22 cellular contexts compared by ENCODE assay signal in genomic region chr15:47429376-47429775, GRCh38.
DNase-seq lines count a peak whose midpoint lies in the region; ATAC-seq, FAIRE-seq and TF ChIP-seq lines count a peak whose summit lies in the region.
"Had no signal": no experiment of that assay in that cellular context is flagged by ENCODE, and none has a peak within 500 bp of the region (broad histone marks: within the 10 kb centered on the region; RNA-seq: fewer than 3 reads in every experiment).

No MANE protein-coding gene starts in this region.

- no peaks in the 10 kb centered on the region for H3K36me3 Mint-ChIP-seq in astrocyte (ENCODE audit: low read depth, unreplicated experiment)
- H3K36me3 Mint-ChIP-seq: CD14-positive monocyte; CD4-positive, alpha-beta memory T cell had no signal

- H2AFZ ChIP-seq in astrocyte (ENCODE audit: low read depth, low read length) (no peak overlapping the region), smooth muscle cell (ENCODE audit: low read depth) (no peak overlapping the region)

- 50% methylated on average over 1 of the region's 1 CpG for WGBS in smooth muscle cell (ENCODE audit: low lambda C conversion rate)
- 91 to 96% methylated on average over 1 of the region's 1 CpG for WGBS in upper lobe of left lung, 2 donors

- no peaks in the 10 kb centered on the region for H3F3A ChIP-seq in smooth muscle cell (ENCODE audit: low read depth)

- no peak for ATAC-seq in upper lobe of left lung (ENCODE audit: low FRiP score in 2 of 2)
- ATAC-seq: A549 had no signal

- peaks cover 2% of the 10 kb centered on the region for H3K9me3 Mint-ChIP-seq in astrocyte (ENCODE audit: unreplicated experiment)
- H3K9me3 Mint-ChIP-seq: H9 had no signal

- H3K4me1 Mint-ChIP-seq in astrocyte (ENCODE audit: low read depth, unreplicated experiment): peaks cover 11% of the 10 kb centered on the region
- H3K4me1 Mint-ChIP-seq: CD14-positive monocyte; CD4-positive, alpha-beta memory T cell had no signal

- no peak overlapping the region for H3K4me3 ChIP-seq in AG10803 (ENCODE audit: low read length)
- no peak overlapping the region for H3K4me3 ChIP-seq in astrocyte (ENCODE audit: insufficient read depth, low read depth, low read length)
- H3K4me3 ChIP-seq in bronchial epithelial cell (ENCODE audit: low read depth, low read length): no peak overlapping the region
- no peak overlapping the region for H3K4me3 ChIP-seq in fibroblast of the aortic adventitia (ENCODE audit: low read depth, low read length)
- no peak overlapping the region for H3K4me3 ChIP-seq in smooth muscle cell
- no peak overlapping the region for H3K4me3 ChIP-seq in upper lobe of left lung
- H3K4me3 ChIP-seq: A549, BLaER1 had no signal

- no peak overlapping the region for H3K27ac Mint-ChIP-seq in astrocyte (ENCODE audit: unreplicated experiment)
- H3K27ac Mint-ChIP-seq: CD14-positive monocyte; CD4-positive, alpha-beta memory T cell; H9 had no signal

- H3K4me1 ChIP-seq in astrocyte (ENCODE audit: insufficient read depth, low read length) (peaks cover 6% of the 10 kb centered on the region), smooth muscle cell (ENCODE audit: low read depth) (peaks cover 3% of the 10 kb centered on the region), upper lobe of left lung (no peaks in the 10 kb centered on the region)
- H3K4me1 ChIP-seq: A549 had no signal

- H3K36me3 ChIP-seq in astrocyte (ENCODE audit: insufficient read depth, low read length) (no peaks in the 10 kb centered on the region), bronchial epithelial cell (ENCODE audit: control insufficient read depth, insufficient read depth, low read length) (no peaks in the 10 kb centered on the region), smooth muscle cell (ENCODE audit: low read depth) (no peaks in the 10 kb centered on the region), upper lobe of left lung (no peaks in the 10 kb centered on the region)
- H3K36me3 ChIP-seq: BLaER1 had no signal

- TF ChIP-seq CTCF in AG10803 (conservative IDR thresholded peaks at IDR 0.05; ENCODE audit: low read length) (no peak), astrocyte (IDR thresholded peaks at IDR 0.05; ENCODE audit: insufficient read depth, low read depth, low read length) (no peak), bronchial epithelial cell (IDR thresholded peaks at IDR 0.05; ENCODE audit: insufficient read depth, low read length, severe bottlenecking) (no peak), fibroblast of the aortic adventitia (IDR thresholded peaks at IDR 0.05; ENCODE audit: insufficient read depth, low read length) (no peak), smooth muscle cell (IDR thresholded peaks at IDR 0.05; ENCODE audit: borderline replicate concordance, insufficient read depth, poor library complexity, severe bottlenecking) (no peak), upper lobe of left lung (IDR thresholded peaks at IDR 0.05) (no peak)

- H4K20me1 ChIP-seq in astrocyte (ENCODE audit: insufficient read depth, low read length) (no peaks in the 10 kb centered on the region), smooth muscle cell (ENCODE audit: low read depth) (no peaks in the 10 kb centered on the region)
- H4K20me1 ChIP-seq: BLaER1 had no signal

- no peak for TF ChIP-seq EP300 in upper lobe of left lung (IDR thresholded peaks at IDR 0.05)

- no peak overlapping the region for H3K4me3 Mint-ChIP-seq in astrocyte (ENCODE audit: unreplicated experiment)
- H3K4me3 Mint-ChIP-seq: CD14-positive monocyte; CD4-positive, alpha-beta memory T cell; H9 had no signal

- H3K9me3 ChIP-seq in astrocyte (ENCODE audit: insufficient read depth, low read depth, low read length) (no peaks in the 10 kb centered on the region), smooth muscle cell (replicated peaks; ENCODE audit: low read depth) (no peaks in the 10 kb centered on the region), upper lobe of left lung (no peaks in the 10 kb centered on the region)
- H3K9me3 ChIP-seq: A549, BLaER1 had no signal

- no peak overlapping the region for H3K27ac ChIP-seq in astrocyte (ENCODE audit: low read depth, low read length)
- H3K27ac ChIP-seq in smooth muscle cell (ENCODE audit: low read depth): no peak overlapping the region
- no peak overlapping the region for H3K27ac ChIP-seq in upper lobe of left lung
- H3K27ac ChIP-seq: 22Rv1, A549, BLaER1 had no signal

- H3K27me3 ChIP-seq in astrocyte (ENCODE audit: insufficient read depth, low read length): no peaks in the 10 kb centered on the region
- no peaks in the 10 kb centered on the region for H3K27me3 ChIP-seq in bronchial epithelial cell (ENCODE audit: control insufficient read depth, insufficient read depth, low read length)
- no peaks in the 10 kb centered on the region for H3K27me3 ChIP-seq in smooth muscle cell (ENCODE audit: low read depth)
- H3K27me3 ChIP-seq in upper lobe of left lung: no peaks in the 10 kb centered on the region
- H3K27me3 ChIP-seq: BLaER1 had no signal

- H3K4me2 ChIP-seq in astrocyte (ENCODE audit: low read length) (no peak overlapping the region), smooth muscle cell (no peak overlapping the region)
- H3K4me2 ChIP-seq: A549 had no signal

- TF ChIP-seq POLR2A in upper lobe of left lung (IDR thresholded peaks at IDR 0.05): no peak

- no peaks in the 10 kb centered on the region for H3K79me2 ChIP-seq in astrocyte (ENCODE audit: insufficient read depth, low read length)
- no peaks in the 10 kb centered on the region for H3K79me2 ChIP-seq in smooth muscle cell (ENCODE audit: low read depth)

- DNase-seq in AG10803 (ENCODE audit: low read depth) (peak; percentile 24), astrocyte (ENCODE audit: low read depth) (peak; percentile 71), bronchial epithelial cell (ENCODE audit: low read depth) (no peak), fibroblast of the aortic adventitia (ENCODE audit: low read depth) (peak; percentile 85), SHP77 treated with DMSO at 0.1 percent for 48 hours (lab: John Stamatoyannopoulos, UW) (no peak), smooth muscle cell (lab: John Stamatoyannopoulos, UW; ENCODE audit: unreplicated experiment) (no peak), LoVo (ENCODE audit: low spot score) (no peak), upper lobe of left lung (no peak)
- DNase-seq: Calu3; CD4-positive, alpha-beta memory T cell; DMS 273 treated with DMSO at 0.1 percent for 48 hours; DMS53; DND-41; H9 had no signal

- peaks cover 2% of the 10 kb centered on the region for H3K27me3 Mint-ChIP-seq in astrocyte (ENCODE audit: low read depth, unreplicated experiment)
- H3K27me3 Mint-ChIP-seq: CD4-positive, alpha-beta memory T cell had no signal

- H3K9ac ChIP-seq in astrocyte (ENCODE audit: low read length): no peak overlapping the region
- no peak overlapping the region for H3K9ac ChIP-seq in smooth muscle cell (ENCODE audit: low read depth)
- H3K9ac ChIP-seq: BLaER1 had no signal

- FAIRE-seq in astrocyte (lab: Jason Lieb, UNC) (no peak), bronchial epithelial cell (lab: Jason Lieb, UNC) (peak; percentile 62)
- FAIRE-seq: A549, G401.6, GM12891, GM19239, H1 had no signal

Comparison
In these comparisons a context has a peak if more than half of its experiments do, and no peak if none do; other contexts are left out.
1. DNase-seq: peak in AG10803 (single experiment), astrocyte (single experiment) and fibroblast of the aortic adventitia (single experiment); none in bronchial epithelial cell (single experiment), SHP77 treated with DMSO at 0.1 percent for 48 hours (single experiment), smooth muscle cell (single experiment), LoVo (single experiment) and upper lobe of left lung (0 of 2).